ENCODE assay signal across 8 cellular contexts in genomic region chr11:127493330-127493729, GRCh38.
DNase-seq lines count a peak whose midpoint lies in the region; ATAC-seq and TF ChIP-seq lines count a peak whose summit lies in the region.

No MANE protein-coding gene starts in this region.

- no peak overlapping the region for H3K4me3 ChIP-seq in astrocyte of the spinal cord (ENCODE audit: low read depth, low read length)

- ATAC-seq in HG03571 (IDR thresholded peaks at IDR 0.05; ENCODE audit: unreplicated experiment) = no peak
- ATAC-seq in HG03108 (IDR thresholded peaks at IDR 0.05; ENCODE audit: unreplicated experiment) = no peak

- DNase-seq in NCI-H446 (lab: John Stamatoyannopoulos, UW) = peak; percentile 9 to 34
- DNase-seq in NCI-H446 treated with DMSO at 0.1 percent for 48 hours (lab: John Stamatoyannopoulos, UW) = no peak
- peak; percentile 30 for DNase-seq in NCI-H1092 treated with DMSO at 0.1 percent for 48 hours (lab: John Stamatoyannopoulos, UW)
- peak; percentile 35 for DNase-seq in astrocyte of the spinal cord (ENCODE audit: low read depth, low spot score)
- DNase-seq in renal cortical epithelial cell (ENCODE audit: low read depth) = peak; percentile 31
- no peak for DNase-seq in activated CD4-positive, alpha-beta T cell treated with anti-CD3 and anti-CD28 coated beads for 1 hour

- TF ChIP-seq CTCF in astrocyte of the spinal cord (IDR thresholded peaks at IDR 0.05; ENCODE audit: low read depth, low read length) = peak; percentile 49

- in situ Hi-C loops in astrocyte of the spinal cord (cut with HindIII; ENCODE audit: low sequenced_read_pairs) = no loop called here

Comparison
In these comparisons a context has a peak if more than half of its experiments do, and no peak if none do; other contexts are left out.
1. DNase-seq: peak in NCI-H446 (2 of 2), NCI-H1092 treated with DMSO at 0.1 percent for 48 hours (single experiment), astrocyte of the spinal cord (single experiment) and renal cortical epithelial cell (single experiment); none in NCI-H446 treated with DMSO at 0.1 percent for 48 hours (single experiment) and activated CD4-positive, alpha-beta T cell treated with anti-CD3 and anti-CD28 coated beads for 1 hour (single experiment).